Comparison of ENCODE assay signal across 13 cellular contexts in genomic region chr16:53756329-53756996, GRCh38. TPM values are rescaled to one million over a fixed set of nuclear protein-coding genes. Genes with fewer than 3 reads are reported as not detected.
A peak's percentile ranks its signal among the peaks of the same experiment; 100 is the strongest.
DNase-seq lines count a peak whose midpoint lies in the region; ATAC-seq and TF ChIP-seq lines count a peak whose summit lies in the region.
"Had no signal": no experiment of that assay in that cellular context is flagged by ENCODE, and none has a peak within 500 bp of the region (broad histone marks: within the 10 kb centered on the region; RNA-seq: fewer than 3 reads in every experiment).

No MANE protein-coding gene starts in this region.

- peaks cover 34 to 45% of the 10 kb centered on the region in 2 donors for H3K4me1 ChIP-seq in thyroid gland

- H3K36me3 ChIP-seq in thyroid gland = no peaks in the 10 kb centered on the region

- no peak overlapping the region for H3K4me3 Mint-ChIP-seq in WTC11
- no peak overlapping the region for H3K4me3 Mint-ChIP-seq in effector memory CD8-positive, alpha-beta T cell
- H3K4me3 Mint-ChIP-seq: activated naive CD8-positive, alpha-beta T cell treated with anti-CD3 and anti-CD28 coated beads for 36 hours had no signal

- no peak for ATAC-seq in WTC11
- ATAC-seq in effector memory CD8-positive, alpha-beta T cell (replicated peaks) = no peak

- POLR2A ChIA-PET in WTC11 (lab: Charles Lee) = no interaction called here

- TF ChIP-seq CTCF in WTC11 (IDR thresholded peaks at IDR 0.05) (no peak), thyroid gland (IDR thresholded peaks at IDR 0.05) (peak in 1 of 6 experiments; percentile 11)

- WGBS in thyroid gland, 2 donors = 28 to 37% methylated on average over 4 of the region's 4 CpGs

- intact Hi-C loops in thyroid gland (cut with DNase I) = no loop called here

- H3K27ac ChIP-seq in thyroid gland = peak overlapping the region; percentile 61 to 86 (median 85)

- 0 out of 2 replicates have a peak overlapping the region, but pooled peaks have one; percentile 23 for H3K27ac Mint-ChIP-seq in WTC11
- no peak overlapping the region for H3K27ac Mint-ChIP-seq in effector memory CD8-positive, alpha-beta T cell
- H3K27ac Mint-ChIP-seq: activated naive CD8-positive, alpha-beta T cell treated with anti-CD3 and anti-CD28 coated beads for 36 hours had no signal

- no peak overlapping the region for H3K4me3 ChIP-seq in thyroid gland (replicated peaks in 1 of 3)

- H3K36me3 Mint-ChIP-seq in WTC11 = no peaks in the 10 kb centered on the region
- H3K36me3 Mint-ChIP-seq in effector memory CD8-positive, alpha-beta T cell (ENCODE audit: insufficient read depth) = no peaks in the 10 kb centered on the region

- peaks cover 3% of the 10 kb centered on the region; the same call in 1 of the 2 replicates for H3K9me3 Mint-ChIP-seq in WTC11
- H3K9me3 Mint-ChIP-seq in effector memory CD8-positive, alpha-beta T cell = no peaks in the 10 kb centered on the region

- H3K27me3 Mint-ChIP-seq in WTC11 (ENCODE audit: low read depth) = no peaks in the 10 kb centered on the region; the same call in 1 of the 2 replicates
- H3K27me3 Mint-ChIP-seq in effector memory CD8-positive, alpha-beta T cell = no peaks in the 10 kb centered on the region
- H3K27me3 Mint-ChIP-seq: activated naive CD8-positive, alpha-beta T cell treated with anti-CD3 and anti-CD28 coated beads for 36 hours had no signal

- peaks cover 16% of the 10 kb centered on the region for H3K4me1 Mint-ChIP-seq in WTC11
- H3K4me1 Mint-ChIP-seq in effector memory CD8-positive, alpha-beta T cell (ENCODE audit: low read depth in 2 of 2) = peaks cover 9 to 41% of the 10 kb centered on the region in 2 donors

- CTCF ChIA-PET in WTC11 (lab: Charles Lee) = interaction anchor here (0.6 to 5.2 kb wide), 3 partner anchors 13 to 1200 kb away, joined by 3 to 53 read pairs (median 3); partner anchors contain the start of genes FTO and RPGRIP1L

- TF ChIP-seq POLR2A in thyroid gland (IDR thresholded peaks at IDR 0.05) = no peak

- no peaks in the 10 kb centered on the region for H3K9me3 ChIP-seq in thyroid gland

- peak; percentile 40 for DNase-seq in NCI-H1092 treated with DMSO at 0.1 percent for 48 hours (lab: John Stamatoyannopoulos, UW)
- DNase-seq in NCI-H1092 (lab: John Stamatoyannopoulos, UW) = no peak
- no peak for DNase-seq in WTC11 (ENCODE audit: low spot score)
- DNase-seq in kidney tubule cell (ENCODE audit: low spot score) = peak; percentile 92
- DNase-seq in thyroid gland = no peak
- DNase-seq in effector memory CD8-positive, alpha-beta T cell = no peak
- no peak for DNase-seq in T-helper 9 cell
- DNase-seq in activated gamma-delta T cell (lab: John Stamatoyannopoulos, UW) = no peak
- DNase-seq: 8988T; activated naive CD8-positive, alpha-beta T cell treated with anti-CD3 and anti-CD28 coated beads for 36 hours; GF-D8; HCEC 1CT; NCI-H1105 treated with DMSO at 0.1 percent for 48 hours had no signal

- no peaks in the 10 kb centered on the region for H3K27me3 ChIP-seq in thyroid gland

TF ChIP-seq in WTC11, 78 proteins besides CTCF, POLR2A, EP300 and RAD21:
- TF ChIP-seq ZNF121 (CRISPR knock-in tag; IDR thresholded peaks at IDR 0.05) (no peak), NR3C1 (CRISPR knock-in tag; conservative IDR thresholded peaks at IDR 0.05; ENCODE audit: low read depth) (no peak), ELF4 (CRISPR knock-in tag; IDR thresholded peaks at IDR 0.05; ENCODE audit: low read depth) (no peak), NFYB (CRISPR knock-in tag; conservative IDR thresholded peaks at IDR 0.05; ENCODE audit: low read depth) (no peak), NFE2L1 (CRISPR knock-in tag; IDR thresholded peaks at IDR 0.05) (no peak), SMAD4 (CRISPR knock-in tag; IDR thresholded peaks at IDR 0.05) (no peak), ZBTB21 (CRISPR knock-in tag; IDR thresholded peaks at IDR 0.05; ENCODE audit: borderline replicate concordance) (no peak)
- TF ChIP-seq, protein P1, sequence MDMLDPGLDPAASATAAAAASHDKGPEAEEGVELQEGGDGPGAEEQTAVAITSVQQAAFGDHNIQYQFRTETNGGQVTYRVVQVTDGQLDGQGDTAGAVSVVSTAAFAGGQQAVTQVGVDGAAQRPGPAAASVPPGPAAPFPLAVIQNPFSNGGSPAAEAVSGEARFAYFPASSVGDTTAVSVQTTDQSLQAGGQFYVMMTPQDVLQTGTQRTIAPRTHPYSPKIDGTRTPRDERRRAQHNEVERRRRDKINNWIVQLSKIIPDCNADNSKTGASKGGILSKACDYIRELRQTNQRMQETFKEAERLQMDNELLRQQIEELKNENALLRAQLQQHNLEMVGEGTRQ (CRISPR knock-in tag; IDR thresholded peaks at IDR 0.05) = no peak
- TF ChIP-seq, protein P2, sequence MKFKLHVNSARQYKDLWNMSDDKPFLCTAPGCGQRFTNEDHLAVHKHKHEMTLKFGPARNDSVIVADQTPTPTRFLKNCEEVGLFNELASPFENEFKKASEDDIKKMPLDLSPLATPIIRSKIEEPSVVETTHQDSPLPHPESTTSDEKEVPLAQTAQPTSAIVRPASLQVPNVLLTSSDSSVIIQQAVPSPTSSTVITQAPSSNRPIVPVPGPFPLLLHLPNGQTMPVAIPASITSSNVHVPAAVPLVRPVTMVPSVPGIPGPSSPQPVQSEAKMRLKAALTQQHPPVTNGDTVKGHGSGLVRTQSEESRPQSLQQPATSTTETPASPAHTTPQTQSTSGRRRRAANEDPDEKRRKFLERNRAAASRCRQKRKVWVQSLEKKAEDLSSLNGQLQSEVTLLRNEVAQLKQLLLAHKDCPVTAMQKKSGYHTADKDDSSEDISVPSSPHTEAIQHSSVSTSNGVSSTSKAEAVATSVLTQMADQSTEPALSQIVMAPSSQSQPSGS (CRISPR knock-in tag; IDR thresholded peaks at IDR 0.05; ENCODE audit: borderline replicate concordance, low read depth) = no peak

RNA-seq across cellular contexts. Expression of gene FTO, which starts 52.5 kb away (rescaled TPM):
- 57.4 to 62.6 TPM (median 59.6 TPM) in 3 replicates for total RNA-seq in WTC11 (2021)
- 100 to 1,000 TPM; 125 to 182 (median 164) TPM for total RNA-seq in thyroid gland

RNA-seq across cellular contexts. Expression of gene RPGRIP1L, which starts 52.8 kb away (rescaled TPM):
- 9.8 to 11.7 TPM (median 10.9 TPM) in 3 replicates for total RNA-seq in WTC11 (2021)
- total RNA-seq in thyroid gland = 10 to 100 TPM in 2 of 4 donors, 1 to 10 TPM in 2; 7.3 to 14.5 (median 11.0) TPM

Comparison
In these comparisons a context has a peak if more than half of its experiments do, and no peak if none do; other contexts are left out.
1. DNase-seq: peak in NCI-H1092 treated with DMSO at 0.1 percent for 48 hours (single experiment) and kidney tubule cell (single experiment); none in NCI-H1092 (single experiment), WTC11 (single experiment), thyroid gland (0 of 2), effector memory CD8-positive, alpha-beta T cell (0 of 3), T-helper 9 cell (single experiment) and activated gamma-delta T cell (single experiment).